ENCODE assay signal across 1 cellular context in genomic region chr3:66808891-66809578, GRCh38.
TF ChIP-seq lines count a peak whose summit lies in the region.

No MANE protein-coding gene starts in this region.

TF ChIP-seq in HepG2, 621 proteins besides CTCF, POLR2A, EP300 and RAD21 (continued from another document and continues in another):
- TF ChIP-seq ZGPAT (CRISPR knock-in tag; IDR thresholded peaks at IDR 0.05) = peak; percentile 44; the same call in 1 of the 2 replicates
- 0 out of 2 replicates have a peak, but pooled peaks have one; percentile 12 for TF ChIP-seq FOSL1 (CRISPR knock-in tag; IDR thresholded peaks at IDR 0.05; ENCODE audit: borderline replicate concordance)
- no peak for TF ChIP-seq HNRNPUL1 (IDR thresholded peaks at IDR 0.05; ENCODE audit: low read depth, low read length)
- TF ChIP-seq ZNF468 (CRISPR knock-in tag; IDR thresholded peaks at IDR 0.05) = no peak
- TF ChIP-seq ESRRA (CRISPR knock-in tag; IDR thresholded peaks at IDR 0.05; ENCODE audit: low read depth) = peak; percentile 64; the same call in 1 of the 2 replicates
- 0 out of 2 replicates have a peak, but pooled peaks have one; percentile 32 for TF ChIP-seq LCORL (IDR thresholded peaks at IDR 0.05)
- TF ChIP-seq LCORL (CRISPR knock-in tag; IDR thresholded peaks at IDR 0.05) = no peak
- TF ChIP-seq SRSF9 (IDR thresholded peaks at IDR 0.05; ENCODE audit: borderline replicate concordance, insufficient read depth, low read depth, low read length, poor library complexity, severe bottlenecking) = no peak
- TF ChIP-seq SIX1 (CRISPR knock-in tag; IDR thresholded peaks at IDR 0.05; ENCODE audit: borderline replicate concordance) = no peak; the same call in 1 of the 2 replicates
- TF ChIP-seq FOXA3 (CRISPR knock-in tag; IDR thresholded peaks at IDR 0.05) = peak; percentile 51; the same call in 1 of the 2 replicates
- TF ChIP-seq MLLT10 (CRISPR knock-in tag; IDR thresholded peaks at IDR 0.05) = no peak
- TF ChIP-seq ZNF207 (IDR thresholded peaks at IDR 0.05; ENCODE audit: borderline replicate concordance) = no peak
- peak; percentile 89 for TF ChIP-seq TEAD3 (CRISPR knock-in tag; optimal IDR thresholded peaks at IDR 0.05; ENCODE audit: borderline replicate concordance)
- TF ChIP-seq BRF2 (CRISPR knock-in tag; IDR thresholded peaks at IDR 0.05) = no peak
- 0 out of 2 replicates have a peak, but pooled peaks have one; percentile 34 for TF ChIP-seq POGK (CRISPR knock-in tag; conservative IDR thresholded peaks at IDR 0.05)
- TF ChIP-seq ZNF143 (CRISPR knock-in tag; IDR thresholded peaks at IDR 0.05) = no peak
- TF ChIP-seq, protein P1, sequence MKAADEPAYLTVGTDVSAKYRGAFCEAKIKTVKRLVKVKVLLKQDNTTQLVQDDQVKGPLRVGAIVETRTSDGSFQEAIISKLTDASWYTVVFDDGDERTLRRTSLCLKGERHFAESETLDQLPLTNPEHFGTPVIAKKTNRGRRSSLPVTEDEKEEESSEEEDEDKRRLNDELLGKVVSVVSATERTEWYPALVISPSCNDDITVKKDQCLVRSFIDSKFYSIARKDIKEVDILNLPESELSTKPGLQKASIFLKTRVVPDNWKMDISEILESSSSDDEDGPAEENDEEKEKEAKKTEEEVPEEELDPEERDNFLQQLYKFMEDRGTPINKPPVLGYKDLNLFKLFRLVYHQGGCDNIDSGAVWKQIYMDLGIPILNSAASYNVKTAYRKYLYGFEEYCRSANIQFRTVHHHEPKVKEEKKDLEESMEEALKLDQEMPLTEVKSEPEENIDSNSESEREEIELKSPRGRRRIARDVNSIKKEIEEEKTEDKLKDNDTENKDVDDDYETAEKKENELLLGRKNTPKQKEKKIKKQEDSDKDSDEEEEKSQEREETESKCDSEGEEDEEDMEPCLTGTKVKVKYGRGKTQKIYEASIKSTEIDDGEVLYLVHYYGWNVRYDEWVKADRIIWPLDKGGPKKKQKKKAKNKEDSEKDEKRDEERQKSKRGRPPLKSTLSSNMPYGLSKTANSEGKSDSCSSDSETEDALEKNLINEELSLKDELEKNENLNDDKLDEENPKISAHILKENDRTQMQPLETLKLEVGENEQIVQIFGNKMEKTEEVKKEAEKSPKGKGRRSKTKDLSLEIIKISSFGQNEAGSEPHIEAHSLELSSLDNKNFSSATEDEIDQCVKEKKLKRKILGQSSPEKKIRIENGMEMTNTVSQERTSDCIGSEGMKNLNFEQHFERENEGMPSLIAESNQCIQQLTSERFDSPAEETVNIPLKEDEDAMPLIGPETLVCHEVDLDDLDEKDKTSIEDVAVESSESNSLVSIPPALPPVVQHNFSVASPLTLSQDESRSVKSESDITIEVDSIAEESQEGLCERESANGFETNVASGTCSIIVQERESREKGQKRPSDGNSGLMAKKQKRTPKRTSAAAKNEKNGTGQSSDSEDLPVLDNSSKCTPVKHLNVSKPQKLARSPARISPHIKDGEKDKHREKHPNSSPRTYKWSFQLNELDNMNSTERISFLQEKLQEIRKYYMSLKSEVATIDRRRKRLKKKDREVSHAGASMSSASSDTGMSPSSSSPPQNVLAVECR (CRISPR knock-in tag; IDR thresholded peaks at IDR 0.05; ENCODE audit: borderline replicate concordance) = peak; percentile 20; the same call in 1 of the 2 replicates
- no peak for TF ChIP-seq DNMT3B (CRISPR knock-in tag; conservative IDR thresholded peaks at IDR 0.05)
- no peak for TF ChIP-seq PAF1 (CRISPR knock-in tag; IDR thresholded peaks at IDR 0.05)
- peak; percentile 82 for TF ChIP-seq HNF4A (CRISPR knock-in tag; IDR thresholded peaks at IDR 0.05)
- no peak for TF ChIP-seq ZNF501 (CRISPR knock-in tag; IDR thresholded peaks at IDR 0.05)
- TF ChIP-seq ELF3 (CRISPR knock-in tag; IDR thresholded peaks at IDR 0.05) = 0 out of 2 replicates have a peak, but pooled peaks have one; percentile 39
- 0 out of 2 replicates have a peak, but pooled peaks have one; percentile 5 for TF ChIP-seq MBD4 (IDR thresholded peaks at IDR 0.05; ENCODE audit: borderline replicate concordance, low read length)
- TF ChIP-seq FOXK1 (CRISPR knock-in tag; IDR thresholded peaks at IDR 0.05; ENCODE audit: borderline replicate concordance, low read depth) = 0 out of 2 replicates have a peak, but pooled peaks have one; percentile 37
- TF ChIP-seq, protein P2, sequence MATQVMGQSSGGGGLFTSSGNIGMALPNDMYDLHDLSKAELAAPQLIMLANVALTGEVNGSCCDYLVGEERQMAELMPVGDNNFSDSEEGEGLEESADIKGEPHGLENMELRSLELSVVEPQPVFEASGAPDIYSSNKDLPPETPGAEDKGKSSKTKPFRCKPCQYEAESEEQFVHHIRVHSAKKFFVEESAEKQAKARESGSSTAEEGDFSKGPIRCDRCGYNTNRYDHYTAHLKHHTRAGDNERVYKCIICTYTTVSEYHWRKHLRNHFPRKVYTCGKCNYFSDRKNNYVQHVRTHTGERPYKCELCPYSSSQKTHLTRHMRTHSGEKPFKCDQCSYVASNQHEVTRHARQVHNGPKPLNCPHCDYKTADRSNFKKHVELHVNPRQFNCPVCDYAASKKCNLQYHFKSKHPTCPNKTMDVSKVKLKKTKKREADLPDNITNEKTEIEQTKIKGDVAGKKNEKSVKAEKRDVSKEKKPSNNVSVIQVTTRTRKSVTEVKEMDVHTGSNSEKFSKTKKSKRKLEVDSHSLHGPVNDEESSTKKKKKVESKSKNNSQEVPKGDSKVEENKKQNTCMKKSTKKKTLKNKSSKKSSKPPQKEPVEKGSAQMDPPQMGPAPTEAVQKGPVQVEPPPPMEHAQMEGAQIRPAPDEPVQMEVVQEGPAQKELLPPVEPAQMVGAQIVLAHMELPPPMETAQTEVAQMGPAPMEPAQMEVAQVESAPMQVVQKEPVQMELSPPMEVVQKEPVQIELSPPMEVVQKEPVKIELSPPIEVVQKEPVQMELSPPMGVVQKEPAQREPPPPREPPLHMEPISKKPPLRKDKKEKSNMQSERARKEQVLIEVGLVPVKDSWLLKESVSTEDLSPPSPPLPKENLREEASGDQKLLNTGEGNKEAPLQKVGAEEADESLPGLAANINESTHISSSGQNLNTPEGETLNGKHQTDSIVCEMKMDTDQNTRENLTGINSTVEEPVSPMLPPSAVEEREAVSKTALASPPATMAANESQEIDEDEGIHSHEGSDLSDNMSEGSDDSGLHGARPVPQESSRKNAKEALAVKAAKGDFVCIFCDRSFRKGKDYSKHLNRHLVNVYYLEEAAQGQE (IDR thresholded peaks at IDR 0.05; ENCODE audit: borderline replicate concordance in 1 of 2, low read depth in 1 of 2, low read length in 2 of 2) = peak in 1 of 2 experiments; percentile 16; a peak in 1 of 4 replicates
- peak; percentile 45; the same call in 1 of the 2 replicates for TF ChIP-seq SOX5 (CRISPR knock-in tag; IDR thresholded peaks at IDR 0.05; ENCODE audit: borderline replicate concordance)
- no peak for TF ChIP-seq ZNF616 (CRISPR knock-in tag; IDR thresholded peaks at IDR 0.05; ENCODE audit: low read depth)
- TF ChIP-seq GATAD2A (CRISPR knock-in tag; IDR thresholded peaks at IDR 0.05) = peak; percentile 81
- TF ChIP-seq SCMH1 (CRISPR knock-in tag; IDR thresholded peaks at IDR 0.05; ENCODE audit: borderline replicate concordance) = no peak
- TF ChIP-seq MTA1 (CRISPR knock-in tag; IDR thresholded peaks at IDR 0.05; ENCODE audit: borderline replicate concordance) = 0 out of 2 replicates have a peak, but pooled peaks have one; percentile 48
- TF ChIP-seq GTF2F1 (IDR thresholded peaks at IDR 0.05; ENCODE audit: low read length) = no peak
- TF ChIP-seq PTBP1 (IDR thresholded peaks at IDR 0.05; ENCODE audit: low read depth, low read length, poor library complexity, severe bottlenecking) = no peak
- peak; percentile 42; the same call in 1 of the 2 replicates for TF ChIP-seq YEATS2 (CRISPR knock-in tag; IDR thresholded peaks at IDR 0.05; ENCODE audit: borderline replicate concordance)
- peak; percentile 74 for TF ChIP-seq ZEB1 (IDR thresholded peaks at IDR 0.05; ENCODE audit: insufficient replicate concordance, low read depth)
- 0 out of 2 replicates have a peak, but pooled peaks have one; percentile 5 for TF ChIP-seq RFXANK (CRISPR knock-in tag; IDR thresholded peaks at IDR 0.05)
- TF ChIP-seq, protein P3, sequence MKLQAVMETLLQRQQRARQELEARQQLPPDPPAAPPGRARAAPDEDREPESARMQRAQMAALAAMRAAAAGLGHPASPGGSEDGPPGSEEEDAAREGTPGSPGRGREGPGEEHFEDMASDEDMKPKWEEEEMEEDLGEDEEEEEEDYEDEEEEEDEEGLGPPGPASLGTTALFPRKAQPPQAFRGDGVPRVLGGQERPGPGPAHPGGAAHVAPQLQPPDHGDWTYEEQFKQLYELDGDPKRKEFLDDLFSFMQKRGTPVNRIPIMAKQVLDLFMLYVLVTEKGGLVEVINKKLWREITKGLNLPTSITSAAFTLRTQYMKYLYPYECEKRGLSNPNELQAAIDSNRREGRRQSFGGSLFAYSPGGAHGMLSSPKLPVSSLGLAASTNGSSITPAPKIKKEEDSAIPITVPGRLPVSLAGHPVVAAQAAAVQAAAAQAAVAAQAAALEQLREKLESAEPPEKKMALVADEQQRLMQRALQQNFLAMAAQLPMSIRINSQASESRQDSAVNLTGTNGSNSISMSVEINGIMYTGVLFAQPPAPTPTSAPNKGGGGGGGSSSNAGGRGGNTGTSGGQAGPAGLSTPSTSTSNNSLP (IDR thresholded peaks at IDR 0.05; ENCODE audit: low read depth, low read length) = peak; percentile 58
- no peak for TF ChIP-seq GABPA (IDR thresholded peaks at IDR 0.05; ENCODE audit: low read depth, low read length)
- TF ChIP-seq GABPA (CRISPR knock-in tag; IDR thresholded peaks at IDR 0.05; ENCODE audit: low read depth) = peak; percentile 44; the same call in 1 of the 2 replicates
- peak; percentile 31; the same call in 1 of the 2 replicates for TF ChIP-seq ZMYM4 (CRISPR knock-in tag; IDR thresholded peaks at IDR 0.05)
- TF ChIP-seq MLX (CRISPR knock-in tag; IDR thresholded peaks at IDR 0.05) = 0 out of 2 replicates have a peak, but pooled peaks have one; percentile 8
- TF ChIP-seq HOMEZ (CRISPR knock-in tag; IDR thresholded peaks at IDR 0.05; ENCODE audit: low read depth) = 0 out of 2 replicates have a peak, but pooled peaks have one; percentile 46
- TF ChIP-seq SAP130 (CRISPR knock-in tag; IDR thresholded peaks at IDR 0.05; ENCODE audit: low read depth) = 0 out of 2 replicates have a peak, but pooled peaks have one; percentile 11
- TF ChIP-seq FOSL2 (CRISPR knock-in tag; IDR thresholded peaks at IDR 0.05) = peak; percentile 86
- TF ChIP-seq SMARCE1 (IDR thresholded peaks at IDR 0.05; ENCODE audit: borderline replicate concordance) = no peak
- peak; percentile 48; the same call in 1 of the 2 replicates for TF ChIP-seq HOXA3 (CRISPR knock-in tag; IDR thresholded peaks at IDR 0.05)
- TF ChIP-seq, protein P4, sequence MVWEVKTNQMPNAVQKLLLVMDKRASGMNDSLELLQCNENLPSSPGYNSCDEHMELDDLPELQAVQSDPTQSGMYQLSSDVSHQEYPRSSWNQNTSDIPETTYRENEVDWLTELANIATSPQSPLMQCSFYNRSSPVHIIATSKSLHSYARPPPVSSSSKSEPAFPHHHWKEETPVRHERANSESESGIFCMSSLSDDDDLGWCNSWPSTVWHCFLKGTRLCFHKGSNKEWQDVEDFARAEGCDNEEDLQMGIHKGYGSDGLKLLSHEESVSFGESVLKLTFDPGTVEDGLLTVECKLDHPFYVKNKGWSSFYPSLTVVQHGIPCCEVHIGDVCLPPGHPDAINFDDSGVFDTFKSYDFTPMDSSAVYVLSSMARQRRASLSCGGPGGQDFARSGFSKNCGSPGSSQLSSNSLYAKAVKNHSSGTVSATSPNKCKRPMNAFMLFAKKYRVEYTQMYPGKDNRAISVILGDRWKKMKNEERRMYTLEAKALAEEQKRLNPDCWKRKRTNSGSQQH (CRISPR knock-in tag; IDR thresholded peaks at IDR 0.05; ENCODE audit: low read depth) = no peak
